In the genomic region with DNA sequence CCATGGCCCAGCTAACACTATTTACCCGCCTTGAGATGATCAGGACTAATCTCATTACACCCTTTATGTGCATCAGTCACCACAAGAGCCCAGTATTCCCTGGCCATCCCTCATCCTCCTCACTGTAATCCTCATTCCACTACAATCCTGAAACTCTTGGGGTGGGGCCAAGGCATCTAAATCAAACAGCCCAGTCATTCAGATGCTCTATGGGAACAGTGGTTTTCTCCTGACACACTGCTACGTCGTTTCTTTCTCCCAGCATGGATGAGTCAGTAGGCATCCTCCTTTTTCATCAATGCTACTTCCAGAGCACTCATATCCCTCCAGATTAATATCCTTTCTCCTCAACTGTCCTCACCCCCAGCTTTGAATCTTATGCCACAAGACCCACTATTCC, we compare ENCODE assay signal across 16 cellular contexts. TPM values are rescaled to one million over a fixed set of nuclear protein-coding genes. Genes with fewer than 3 reads are reported as not detected.
A peak's percentile ranks its signal among the peaks of the same experiment; 100 is the strongest.
DNase-seq lines count a peak whose midpoint lies in the region; ATAC-seq and TF ChIP-seq lines count a peak whose summit lies in the region.
"Had no signal": no experiment of that assay in that cellular context is flagged by ENCODE, and none has a peak within 500 bp of the region (broad histone marks: within the 10 kb centered on the region; RNA-seq: fewer than 3 reads in every experiment).

No MANE protein-coding gene starts in this region.

- H3K27ac ChIP-seq in right cardiac atrium (ENCODE audit: low read length) = no peak overlapping the region
- H3K27ac ChIP-seq: gastroesophageal sphincter, right lobe of liver had no signal

- H3K4me3 ChIP-seq in choroid plexus epithelial cell (ENCODE audit: low read depth, low read length) (no peak overlapping the region), right cardiac atrium (ENCODE audit: low read length) (no peak overlapping the region)
- H3K4me3 ChIP-seq: gastroesophageal sphincter, right lobe of liver had no signal

- H3K27ac Mint-ChIP-seq in Calu3 (ENCODE audit: unreplicated experiment) = no peak overlapping the region
- H3K27ac Mint-ChIP-seq: activated naive CD4-positive, alpha-beta T cell treated with anti-CD3 and anti-CD28 coated beads, Interleukin-2, amount 10 ng/mL, durations not matched to agents 7 days and 5 days; CD4-positive, alpha-beta T cell; nephron had no signal

- H3K27me3 Mint-ChIP-seq in Calu3 (ENCODE audit: unreplicated experiment) = no peaks in the 10 kb centered on the region
- H3K27me3 Mint-ChIP-seq: activated naive CD4-positive, alpha-beta T cell treated with anti-CD3 and anti-CD28 coated beads, Interleukin-2, amount 10 ng/mL, durations not matched to agents 7 days and 5 days; CD4-positive, alpha-beta T cell had no signal

- TF ChIP-seq CTCF in choroid plexus epithelial cell (conservative IDR thresholded peaks at IDR 0.05; ENCODE audit: low read depth, low read length) (no peak), Calu3 (IDR thresholded peaks at IDR 0.05; ENCODE audit: unreplicated experiment) (no peak)

- no peaks in the 10 kb centered on the region for H3K4me1 ChIP-seq in right cardiac atrium (ENCODE audit: control insufficient read depth, insufficient read depth, low read length)

- 84% methylated on average over 3 of the region's 3 CpGs for WGBS in right cardiac atrium

- no peaks in the 10 kb centered on the region for H3K9me3 ChIP-seq in right cardiac atrium (ENCODE audit: control insufficient read depth, low read length)
- H3K9me3 ChIP-seq: gastroesophageal sphincter, right lobe of liver had no signal

- peaks cover 23% of the 10 kb centered on the region for H3K4me1 Mint-ChIP-seq in Calu3 (ENCODE audit: low read depth, unreplicated experiment)

- CTCF ChIA-PET in Calu3 (lab: Charles Lee) = no interaction called here

- peaks cover 10% of the 10 kb centered on the region for H3K36me3 Mint-ChIP-seq in Calu3 (ENCODE audit: insufficient read depth, unreplicated experiment)

- H3K9me3 Mint-ChIP-seq in Calu3 (ENCODE audit: low read depth, unreplicated experiment) = no peaks in the 10 kb centered on the region
- H3K9me3 Mint-ChIP-seq: activated naive CD4-positive, alpha-beta T cell treated with anti-CD3 and anti-CD28 coated beads, Interleukin-2, amount 10 ng/mL, durations not matched to agents 7 days and 5 days; CD4-positive, alpha-beta T cell; nephron had no signal

- no peak overlapping the region for H3K4me3 Mint-ChIP-seq in Calu3 (ENCODE audit: low read depth, unreplicated experiment)
- H3K4me3 Mint-ChIP-seq: activated naive CD4-positive, alpha-beta T cell treated with anti-CD3 and anti-CD28 coated beads, Interleukin-2, amount 10 ng/mL, durations not matched to agents 7 days and 5 days; CD4-positive, alpha-beta T cell; nephron had no signal

- peak; percentile 9 for DNase-seq in Daoy (ENCODE audit: low read depth)
- peak; percentile 74 for DNase-seq in NCI-H226
- DNase-seq in choroid plexus epithelial cell (ENCODE audit: low read depth) = peak; percentile 70
- DNase-seq in myocyte (ENCODE audit: low read depth) = peak; percentile 59
- no peak for DNase-seq in cerebellar nuclear complex (lab: John Stamatoyannopoulos, UW)
- DNase-seq in 8988T = no peak
- DNase-seq in Calu3 = no peak
- no peak for DNase-seq in right cardiac atrium
- DNase-seq: activated naive CD4-positive, alpha-beta T cell treated with anti-CD3 and anti-CD28 coated beads, Interleukin-2, amount 10 ng/mL, durations not matched to agents 7 days and 5 days; CD4-positive, alpha-beta T cell; NCI-H526 treated with DMSO at 0.1 percent for 48 hours; right lobe of liver; Right ventricle myocardium superior; stimulated activated naive CD4-positive, alpha-beta T cell treated with Interleukin-2 at 50 U/mL for 16 hours had no signal

- no peaks in the 10 kb centered on the region for H3K27me3 ChIP-seq in right cardiac atrium (ENCODE audit: control insufficient read depth, insufficient read depth)
- H3K27me3 ChIP-seq: gastroesophageal sphincter, right lobe of liver had no signal

- ATAC-seq in right cardiac atrium = no peak
- ATAC-seq: gastroesophageal sphincter, right lobe of liver had no signal

- intact Hi-C loops in Calu3 (cut with micrococcal nuclease; ENCODE audit: unreplicated experiment) (no loop called here), right cardiac atrium (cut with DNase I) (no loop called here)

- BruUV-seq in Calu3 (replicated peaks; lab: Mats Ljungman, UMichigan) = no TSS peak

RNA-seq across cellular contexts. Expression of a gene that starts 5.6 kb away (rescaled TPM):
- 31.9 and 35.7 TPM in 2 replicates for total RNA-seq in Daoy (2014; rRNA removed; shearing (Covaris generic))
- total RNA-seq in myocyte (45.6 and 48.5 TPM in 2 replicates), Calu3 (2022) (28.5 and 37.4 TPM in 2 replicates), right cardiac atrium (10 to 100 TPM; 24.0 to 29.6 (median 25.7) TPM)
- 16.2 TPM for polyA plus RNA-seq in myocyte (2012)
- polyA plus RNA-seq in right cardiac atrium = 11.7 TPM

RNA-seq across cellular contexts. Expression of a gene that starts 22.2 kb away (rescaled TPM):
- total RNA-seq in Daoy (2014; rRNA removed; shearing (Covaris generic)) = not detected in 2 replicates
- total RNA-seq in myocyte (not detected in 2 replicates), Calu3 (2022) (not detected in 2 replicates), right cardiac atrium (under 1 TPM; 0.17 to 0.80 (median 0.27) TPM)
- polyA plus RNA-seq in myocyte (2012) = not detected
- 0.16 TPM for polyA plus RNA-seq in right cardiac atrium
- total RNA-seq: CD4-positive, alpha-beta T cell had no signal

RNA-seq across cellular contexts. Expression of a gene that starts 38.2 kb away (rescaled TPM):
- total RNA-seq in Daoy (2014; rRNA removed; shearing (Covaris generic)) = 0.77 and 0.86 TPM in 2 replicates
- total RNA-seq in myocyte = not detected in 2 replicates
- polyA plus RNA-seq in myocyte (2012) = not detected
- total RNA-seq in Calu3 (2022) = 6.7 and 21.6 TPM in 2 replicates
- under 1 TPM in 2 of 4 donors, not detected in 2; 0.32 to 0.46 TPM for total RNA-seq in right cardiac atrium
- polyA plus RNA-seq in right cardiac atrium = 0.18 TPM
- total RNA-seq: CD4-positive, alpha-beta T cell; Right ventricle myocardium superior had no signal

RNA-seq across cellular contexts. Expression of a gene that starts 44.3 kb away (rescaled TPM):
- 1.5 and 3.3 TPM in 2 replicates for total RNA-seq in Daoy (2014; rRNA removed; shearing (Covaris generic))
- total RNA-seq in myocyte (41.4 and 49.4 TPM in 2 replicates), Calu3 (2022) (6.2 and 8.2 TPM in 2 replicates), right cardiac atrium (10 to 100 TPM; 15.3 to 18.4 (median 16.4) TPM)
- 3.8 TPM for polyA plus RNA-seq in myocyte (2012)
- polyA plus RNA-seq in right cardiac atrium = 12.7 TPM

RNA-seq across cellular contexts. Expression of a gene that starts 50.8 kb away (rescaled TPM):
- 3.7 and 9.8 TPM in 2 replicates for total RNA-seq in Daoy (2014; rRNA removed; shearing (Covaris generic))
- total RNA-seq in myocyte = not detected in 2 replicates
- polyA plus RNA-seq in myocyte (2012) = not detected
- 6.0 and 38.4 TPM in 2 replicates for total RNA-seq in Calu3 (2022)
- total RNA-seq in right cardiac atrium = under 1 TPM in 1 of 4 donors, not detected in 3; 0.20 TPM
- polyA plus RNA-seq in right cardiac atrium = 0.07 TPM
- total RNA-seq: CD4-positive, alpha-beta T cell; Right ventricle myocardium superior had no signal

Comparison
In these comparisons a context has a peak if more than half of its experiments do, and no peak if none do; other contexts are left out.
1. DNase-seq: peak in Daoy (single experiment), NCI-H226 (single experiment), choroid plexus epithelial cell (single experiment) and myocyte (single experiment); none in cerebellar nuclear complex (0 of 2), 8988T (single experiment), Calu3 (single experiment) and right cardiac atrium (0 of 3).